32 cellular contexts compared by ENCODE assay signal in genomic region chr20:54041336-54041735, GRCh38. TPM values are rescaled to one million over a fixed set of nuclear protein-coding genes. Genes with fewer than 3 reads are reported as not detected.
"Had no signal": no experiment of that assay in that cellular context is flagged by ENCODE, and none has a peak within 500 bp of the region (broad histone marks: within the 10 kb centered on the region; RNA-seq: fewer than 3 reads in every experiment).

No MANE protein-coding gene starts in this region.

- H3K4me3 ChIP-seq: ascending aorta, cardiac muscle cell, K562, SJCRH30, SK-N-MC had no signal

- DNase-seq: activated CD4-positive, alpha-beta memory T cell treated with anti-CD3 and anti-CD28 coated beads, Interleukin-2, amount 10 ng/mL, durations not matched to agents 7 days and 5 days; activated CD4-positive, alpha-beta T cell treated with anti-CD3 and anti-CD28 coated beads for 1 hour; activated CD4-positive, alpha-beta T cell treated with anti-CD3 and anti-CD28 coated beads for 48 hours; activated CD4-positive, CD25-positive, alpha-beta regulatory T cell; activated CD8-positive, alpha-beta memory T cell treated with anti-CD3 and anti-CD28 coated beads for 24 hours; activated CD8-positive, alpha-beta memory T cell treated with anti-CD3 and anti-CD28 coated beads, Interleukin-2, amount 10 ng/mL, durations not matched to agents 7 days and 5 days; activated CD8-positive, alpha-beta memory T cell treated with anti-CD3 and anti-CD28 coated beads, Interleukin-2, amount 50 U/mL, for 48 hours; activated effector memory CD4-positive, alpha-beta T cell treated with Interleukin-2 at 50 U/mL for 16 hours; activated naive CD4-positive, alpha-beta T cell treated with anti-CD3 and anti-CD28 coated beads, Interleukin-2, amount 50 U/mL, for 16 hours; activated naive CD8-positive, alpha-beta T cell treated with anti-CD3 and anti-CD28 coated beads, Interleukin-2, amount 10 ng/mL, durations not matched to agents 7 days and 5 days; activated T-cell treated with anti-CD3 and anti-CD28 coated beads, Interleukin-2, amount 50 U/mL, for 48 hours; amygdala; NCI-H1092 treated with DMSO at 0.1 percent for 48 hours; NCI-H1417; NCI-H146; NCI-H187; NCI-H2029 treated with DMSO at 0.1 percent for 48 hours; NCI-H2171 treated with DMSO at 0.1 percent for 48 hours; NCI-H345; NCI-H524 treated with DMSO at 0.1 percent for 48 hours; SHP77; SJCRH30; T1000; WERI-Rb-1 had no signal

- H3K36me3 ChIP-seq: ascending aorta, cardiac muscle cell, SJCRH30, WERI-Rb-1 had no signal

- H3K4me3 Mint-ChIP-seq: activated CD4-positive, alpha-beta memory T cell treated with anti-CD3 and anti-CD28 coated beads, Interleukin-2, amount 10 ng/mL, durations not matched to agents 7 days and 5 days; activated CD8-positive, alpha-beta memory T cell treated with anti-CD3 and anti-CD28 coated beads, Interleukin-2, amount 10 ng/mL, durations not matched to agents 7 days and 5 days; activated naive CD8-positive, alpha-beta T cell treated with anti-CD3 and anti-CD28 coated beads, Interleukin-2, amount 10 ng/mL, durations not matched to agents 7 days and 5 days had no signal

- FAIRE-seq: K562 had no signal

- ATAC-seq: activated CD8-positive, alpha-beta memory T cell treated with anti-CD3 and anti-CD28 coated beads, Interleukin-2, amount 10 ng/mL, durations not matched to agents 7 days and 5 days; K562; Panc1 had no signal

- H3K4me1 ChIP-seq: ascending aorta, SJCRH30 had no signal

- H3K27me3 ChIP-seq: ascending aorta, cardiac muscle cell had no signal

- H3K36me3 Mint-ChIP-seq: activated CD8-positive, alpha-beta memory T cell treated with anti-CD3 and anti-CD28 coated beads, Interleukin-2, amount 10 ng/mL, durations not matched to agents 7 days and 5 days had no signal

- H3K27me3 Mint-ChIP-seq: activated naive CD8-positive, alpha-beta T cell treated with anti-CD3 and anti-CD28 coated beads, Interleukin-2, amount 10 ng/mL, durations not matched to agents 7 days and 5 days had no signal

- H3K9me3 ChIP-seq: ascending aorta, SJCRH30 had no signal

- H3K27ac ChIP-seq: ascending aorta, cardiac muscle cell, SJCRH30, SK-N-MC, WERI-Rb-1 had no signal

- H3K27ac Mint-ChIP-seq: activated CD4-positive, alpha-beta memory T cell treated with anti-CD3 and anti-CD28 coated beads, Interleukin-2, amount 10 ng/mL, durations not matched to agents 7 days and 5 days; activated CD8-positive, alpha-beta memory T cell treated with anti-CD3 and anti-CD28 coated beads, Interleukin-2, amount 10 ng/mL, durations not matched to agents 7 days and 5 days; activated naive CD8-positive, alpha-beta T cell treated with anti-CD3 and anti-CD28 coated beads, Interleukin-2, amount 10 ng/mL, durations not matched to agents 7 days and 5 days had no signal

RNA-seq across cellular contexts. Expression of gene BCAS1, which starts 29.1 kb away (rescaled TPM):
- total RNA-seq: activated CD4-positive, alpha-beta memory T cell treated with anti-CD3 and anti-CD28 coated beads, Interleukin-2, amount 10 ng/mL, durations not matched to agents 7 days and 5 days; ascending aorta; cardiac muscle cell; NCI-H460; RPMI7951; T-helper 2 cell treated with Interferon-gamma antibody and Interleukin-4, amounts not matched to agents 100 ng/mL and 5 ng/mL, for 36 hours had no signal
- polyA plus RNA-seq: cardiac muscle cell had no signal
